ENCODE assay signal across 38 cellular contexts in genomic region chr7:2909043-2909442, GRCh38.
"Had no signal": no experiment of that assay in that cellular context is flagged by ENCODE, and none has a peak within 500 bp of the region (broad histone marks: within the 10 kb centered on the region; RNA-seq: fewer than 3 reads in every experiment).

No MANE protein-coding gene starts in this region.

- H3K36me3 ChIP-seq: brain microvascular endothelial cell, breast epithelium had no signal

- DNase-seq: activated CD4-positive, alpha-beta memory T cell treated with anti-CD3 and anti-CD28 coated beads, Interleukin-2, amount 10 ng/mL, durations not matched to agents 7 days and 5 days; activated CD4-positive, alpha-beta T cell treated with anti-CD3 and anti-CD28 coated beads for 1 hour; activated CD4-positive, alpha-beta T cell treated with anti-CD3 and anti-CD28 coated beads for 36 hours; activated CD4-positive, alpha-beta T cell treated with anti-CD3 and anti-CD28 coated beads for 48 hours; activated CD4-positive, alpha-beta T cell treated with anti-CD3 and anti-CD28 coated beads, Interleukin-2, amount 10 ng/mL, durations not matched to agents 7 days and 5 days; activated CD4-positive, alpha-beta T cell treated with anti-CD3 and anti-CD28 coated beads, Interleukin-2, amount 50 U/mL, for 48 hours; activated CD4-positive, CD25-positive, alpha-beta regulatory T cell; activated CD8-positive, alpha-beta memory T cell treated with anti-CD3 and anti-CD28 coated beads for 24 hours; activated CD8-positive, alpha-beta memory T cell treated with anti-CD3 and anti-CD28 coated beads, Interleukin-2, amount 10 ng/mL, durations not matched to agents 7 days and 5 days; activated CD8-positive, alpha-beta memory T cell treated with anti-CD3 and anti-CD28 coated beads, Interleukin-2, amount 50 U/mL, for 48 hours; activated CD8-positive, alpha-beta T cell treated with anti-CD3 and anti-CD28 coated beads, Interleukin-2, amount 10 ng/mL, durations not matched to agents 7 days and 5 days; activated effector memory CD4-positive, alpha-beta T cell treated with Interleukin-2 at 50 U/mL for 16 hours; activated gamma-delta T cell; activated naive CD4-positive, alpha-beta T cell treated with anti-CD3 and anti-CD28 coated beads, Interleukin-2, amount 10 ng/mL, durations not matched to agents 7 days and 5 days; activated naive CD4-positive, alpha-beta T cell treated with Interleukin-2 at 50 U/mL for 16 hours; activated naive CD8-positive, alpha-beta T cell treated with anti-CD3 and anti-CD28 coated beads, Interleukin-2, amount 10 ng/mL, durations not matched to agents 7 days and 5 days; activated naive CD8-positive, alpha-beta T cell treated with anti-CD3 and anti-CD28 coated beads, Interleukin-2, amount 50 U/mL, for 24 hours; activated T-cell treated with anti-CD3 and anti-CD28 coated beads, Interleukin-2, amount 50 U/mL, for 24 hours; activated T-cell treated with anti-CD3 and anti-CD28 coated beads, Interleukin-2, amount 50 U/mL, for 48 hours; amygdala; aorta; body of pancreas; brain microvascular endothelial cell; central memory CD4-positive, alpha-beta T cell; SW 1271; T-helper 1 cell; T-helper 2 cell; T-helper 9 cell had no signal

- H3K27ac ChIP-seq: body of pancreas, brain microvascular endothelial cell, breast epithelium, VCaP had no signal

- H3K9me3 ChIP-seq: body of pancreas had no signal

- ATAC-seq: activated CD4-positive, alpha-beta T cell treated with anti-CD3 and anti-CD28 coated beads for 36 hours; activated CD4-positive, CD25-positive, alpha-beta regulatory T cell treated with anti-CD3 and anti-CD28 coated beads, Interleukin-2, amount 50 U/mL, for 24 hours; activated CD8-positive, alpha-beta memory T cell treated with anti-CD3 and anti-CD28 coated beads, Interleukin-2, amount 10 ng/mL, durations not matched to agents 7 days and 5 days; activated CD8-positive, alpha-beta T cell treated with anti-CD3 and anti-CD28 coated beads, Interleukin-2, amount 10 ng/mL, durations not matched to agents 7 days and 5 days; activated naive CD8-positive, alpha-beta T cell treated with anti-CD3 and anti-CD28 coated beads, Interleukin-2, amount 50 U/mL, for 24 hours; body of pancreas had no signal

- H3K27ac Mint-ChIP-seq: activated CD4-positive, alpha-beta memory T cell treated with anti-CD3 and anti-CD28 coated beads, Interleukin-2, amount 10 ng/mL, durations not matched to agents 7 days and 5 days; activated CD4-positive, alpha-beta T cell treated with anti-CD3 and anti-CD28 coated beads for 36 hours; activated CD4-positive, alpha-beta T cell treated with anti-CD3 and anti-CD28 coated beads, Interleukin-2, amount 10 ng/mL, durations not matched to agents 7 days and 5 days; activated CD8-positive, alpha-beta memory T cell treated with anti-CD3 and anti-CD28 coated beads, Interleukin-2, amount 10 ng/mL, durations not matched to agents 7 days and 5 days; activated CD8-positive, alpha-beta T cell treated with anti-CD3 and anti-CD28 coated beads, Interleukin-2, amount 10 ng/mL, durations not matched to agents 7 days and 5 days; activated naive CD4-positive, alpha-beta T cell treated with anti-CD3 and anti-CD28 coated beads, Interleukin-2, amount 10 ng/mL, durations not matched to agents 7 days and 5 days; activated naive CD4-positive, alpha-beta T cell treated with anti-CD3 and anti-CD28 coated beads, Interleukin-2, amount 50 U/mL, for 24 hours; activated naive CD8-positive, alpha-beta T cell; activated naive CD8-positive, alpha-beta T cell treated with anti-CD3 and anti-CD28 coated beads, Interleukin-2, amount 10 ng/mL, durations not matched to agents 7 days and 5 days; activated naive CD8-positive, alpha-beta T cell treated with anti-CD3 and anti-CD28 coated beads, Interleukin-2, amount 50 U/mL, for 24 hours; activated T-helper 2 cell treated with anti-CD3 and anti-CD28 coated beads, Interferon-gamma antibody, Interleukin-2, Interleukin-4, amounts not matched to agents 10 μg/mL and 5 μg/mL and 100 μg/mL, durations not matched to agents 14 hours and 24 hours and 36 hours; T-helper 1 cell treated with Interleukin-12 subunit alpha and Interleukin-12 subunit beta and Interleukin-4 antibody, amounts not matched to agents 30 μg/mL and 1 μg/mL, for 36 hours; T-helper 2 cell treated with Interferon-gamma antibody and Interleukin-4, amounts not matched to agents 5 μg/mL and 100 μg/mL, for 36 hours had no signal

- H3K9me3 Mint-ChIP-seq: activated CD4-positive, alpha-beta memory T cell treated with anti-CD3 and anti-CD28 coated beads, Interleukin-2, amount 10 ng/mL, durations not matched to agents 7 days and 5 days; activated CD4-positive, alpha-beta T cell treated with anti-CD3 and anti-CD28 coated beads, Interleukin-2, amount 10 ng/mL, durations not matched to agents 7 days and 5 days; activated naive CD4-positive, alpha-beta T cell treated with anti-CD3 and anti-CD28 coated beads, Interleukin-2, amount 10 ng/mL, durations not matched to agents 7 days and 5 days; activated naive CD4-positive, alpha-beta T cell treated with anti-CD3 and anti-CD28 coated beads, Interleukin-2, amount 50 U/mL, for 24 hours; activated naive CD8-positive, alpha-beta T cell treated with anti-CD3 and anti-CD28 coated beads, Interleukin-2, amount 10 ng/mL, durations not matched to agents 7 days and 5 days; activated naive CD8-positive, alpha-beta T cell treated with anti-CD3 and anti-CD28 coated beads, Interleukin-2, amount 50 U/mL, for 24 hours; activated T-helper 2 cell treated with anti-CD3 and anti-CD28 coated beads, Interferon-gamma antibody, Interleukin-2, Interleukin-4, amounts not matched to agents 10 μg/mL and 5 μg/mL and 100 μg/mL, durations not matched to agents 14 hours and 24 hours and 36 hours; T-helper 2 cell treated with Interferon-gamma antibody and Interleukin-4, amounts not matched to agents 5 μg/mL and 100 μg/mL, for 36 hours had no signal

- H3K4me1 ChIP-seq: body of pancreas, breast epithelium had no signal

- H3K27me3 ChIP-seq: breast epithelium had no signal

- H3K4me3 Mint-ChIP-seq: activated CD4-positive, alpha-beta memory T cell treated with anti-CD3 and anti-CD28 coated beads, Interleukin-2, amount 10 ng/mL, durations not matched to agents 7 days and 5 days; activated CD4-positive, alpha-beta T cell treated with anti-CD3 and anti-CD28 coated beads for 36 hours; activated CD4-positive, alpha-beta T cell treated with anti-CD3 and anti-CD28 coated beads, Interleukin-2, amount 10 ng/mL, durations not matched to agents 7 days and 5 days; activated CD8-positive, alpha-beta memory T cell treated with anti-CD3 and anti-CD28 coated beads, Interleukin-2, amount 10 ng/mL, durations not matched to agents 7 days and 5 days; activated CD8-positive, alpha-beta T cell treated with anti-CD3 and anti-CD28 coated beads, Interleukin-2, amount 10 ng/mL, durations not matched to agents 7 days and 5 days; activated naive CD4-positive, alpha-beta T cell treated with anti-CD3 and anti-CD28 coated beads, Interleukin-2, amount 10 ng/mL, durations not matched to agents 7 days and 5 days; activated naive CD4-positive, alpha-beta T cell treated with anti-CD3 and anti-CD28 coated beads, Interleukin-2, amount 50 U/mL, for 24 hours; activated naive CD8-positive, alpha-beta T cell; activated naive CD8-positive, alpha-beta T cell treated with anti-CD3 and anti-CD28 coated beads, Interleukin-2, amount 10 ng/mL, durations not matched to agents 7 days and 5 days; activated naive CD8-positive, alpha-beta T cell treated with anti-CD3 and anti-CD28 coated beads, Interleukin-2, amount 50 U/mL, for 24 hours; activated T-cell treated with anti-CD3 and anti-CD28 coated beads, Interleukin-2, amount 50 U/mL, for 24 hours; T-helper 1 cell treated with Interleukin-12 subunit alpha and Interleukin-12 subunit beta and Interleukin-4 antibody, amounts not matched to agents 30 μg/mL and 1 μg/mL, for 36 hours; T-helper 2 cell treated with Interferon-gamma antibody and Interleukin-4, amounts not matched to agents 5 μg/mL and 100 μg/mL, for 36 hours had no signal

- H3K27me3 Mint-ChIP-seq: activated CD4-positive, alpha-beta memory T cell treated with anti-CD3 and anti-CD28 coated beads, Interleukin-2, amount 10 ng/mL, durations not matched to agents 7 days and 5 days; activated CD4-positive, alpha-beta T cell treated with anti-CD3 and anti-CD28 coated beads for 36 hours; activated CD4-positive, alpha-beta T cell treated with anti-CD3 and anti-CD28 coated beads, Interleukin-2, amount 10 ng/mL, durations not matched to agents 7 days and 5 days; activated CD8-positive, alpha-beta memory T cell treated with anti-CD3 and anti-CD28 coated beads, Interleukin-2, amount 10 ng/mL, durations not matched to agents 7 days and 5 days; activated naive CD4-positive, alpha-beta T cell treated with anti-CD3 and anti-CD28 coated beads, Interleukin-2, amount 10 ng/mL, durations not matched to agents 7 days and 5 days; activated naive CD4-positive, alpha-beta T cell treated with anti-CD3 and anti-CD28 coated beads, Interleukin-2, amount 50 U/mL, for 24 hours; activated naive CD8-positive, alpha-beta T cell; activated naive CD8-positive, alpha-beta T cell treated with anti-CD3 and anti-CD28 coated beads, Interleukin-2, amount 10 ng/mL, durations not matched to agents 7 days and 5 days; activated naive CD8-positive, alpha-beta T cell treated with anti-CD3 and anti-CD28 coated beads, Interleukin-2, amount 50 U/mL, for 24 hours; activated T-cell treated with anti-CD3 and anti-CD28 coated beads, Interleukin-2, amount 50 U/mL, for 24 hours had no signal

- H3K4me1 Mint-ChIP-seq: activated CD4-positive, alpha-beta T cell treated with anti-CD3 and anti-CD28 coated beads for 36 hours had no signal

- H3K4me3 ChIP-seq: body of pancreas, breast epithelium had no signal

- FAIRE-seq: astrocyte, TTC549 had no signal
